ENCODE assay signal across 9 cellular contexts in genomic region chr14:37903561-37904191, GRCh38.
A peak's percentile ranks its signal among the peaks of the same experiment; 100 is the strongest.
DNase-seq lines count a peak whose midpoint lies in the region; ATAC-seq, FAIRE-seq and TF ChIP-seq lines count a peak whose summit lies in the region.
"Had no signal": no experiment of that assay in that cellular context is flagged by ENCODE, and none has a peak within 500 bp of the region (broad histone marks: within the 10 kb centered on the region; RNA-seq: fewer than 3 reads in every experiment).

No MANE protein-coding gene starts in this region.

- H3K4me3 ChIP-seq in HEK293 (ENCODE audit: low read depth, low read length) = no peak overlapping the region
- no peak overlapping the region for H3K4me3 ChIP-seq in right lobe of liver
- no peak overlapping the region for H3K4me3 ChIP-seq in uterus

- POLR2A ChIA-PET in HEK293 (lab: Yijun Ruan, JAX) = no interaction called here

- ATAC-seq in right lobe of liver (peak; percentile 57 to 70 (median 65)), GM21381 (IDR thresholded peaks at IDR 0.05; ENCODE audit: unreplicated experiment) (no peak)

- TF ChIP-seq POLR2A in right lobe of liver (IDR thresholded peaks at IDR 0.05) (no peak), uterus (IDR thresholded peaks at IDR 0.05) (no peak), GM12892 (IDR thresholded peaks at IDR 0.05; ENCODE audit: low read depth, low read length) (no peak)

- no peak for FAIRE-seq in GM12892 (lab: Jason Lieb, UNC)

- H3K36me3 ChIP-seq in HEK293 (ENCODE audit: control insufficient read depth in 2 of 2, insufficient read depth in 1 of 2, low read length in 2 of 2) (no peaks in the 10 kb centered on the region), right lobe of liver (no peaks in the 10 kb centered on the region), uterus (no peaks in the 10 kb centered on the region)

- H3K27me3 ChIP-seq in right lobe of liver (no peaks in the 10 kb centered on the region), uterus (no peaks in the 10 kb centered on the region)

- DNase-seq in DMS 273 (lab: John Stamatoyannopoulos, UW; ENCODE audit: unreplicated experiment) (peak; percentile 87), NCI-H69 (lab: John Stamatoyannopoulos, UW) (peak; percentile 78), right lobe of liver (no peak), uterus (no peak), GM12892 (ENCODE audit: insufficient read length) (no peak)
- DNase-seq in central memory CD4-positive, alpha-beta T cell = peak; percentile 33
- DNase-seq: activated B cell treated with CpG ODN at 0.5 μM for 24 hours had no signal

- H3K4me1 ChIP-seq in HEK293 (ENCODE audit: control insufficient read depth, insufficient read depth, low read length) = peaks cover 2% of the 10 kb centered on the region; the same call in 1 of the 2 replicates
- no peaks in the 10 kb centered on the region for H3K4me1 ChIP-seq in right lobe of liver
- no peaks in the 10 kb centered on the region for H3K4me1 ChIP-seq in uterus

- TF ChIP-seq CTCF in HEK293 (tag by site-specific recombination; IDR thresholded peaks at IDR 0.05) = 0 out of 2 replicates have a peak, but pooled peaks have one; percentile 7
- TF ChIP-seq CTCF in right lobe of liver (IDR thresholded peaks at IDR 0.05) = peak; percentile 55 to 62 (median 60)
- peak in 3 of 4 experiments; percentile 22 to 40 (median 27) for TF ChIP-seq CTCF in uterus (IDR thresholded peaks at IDR 0.05)

- H3K27ac ChIP-seq in HEK293 (ENCODE audit: extremely low read depth, low read depth, low read length) (no peak overlapping the region), right lobe of liver (no peak overlapping the region), uterus (no peak overlapping the region)

- 19% methylated on average over 8 of the region's 8 CpGs for WGBS in right lobe of liver (ENCODE audit: insufficient coverage, low coverage, low lambda C conversion rate, missing lambda C conversion rate)

- CTCF ChIA-PET in HEK293 (lab: Yijun Ruan, JAX) = interaction anchor here (0.6 to 2.4 kb wide), 16 partner anchors 8 to 1475 kb away, joined by 3 to 17 read pairs (median 4); no protein-coding TSS in a partner anchor

- intact Hi-C loops in right lobe of liver (cut with DNase I) (no loop called here), uterus (cut with DNase I; ENCODE audit: low total_unique reads) (no loop called here)

- H3K9me3 ChIP-seq in HEK293 (ENCODE audit: control insufficient read depth, insufficient read depth, low read depth, low read length) (no peaks in the 10 kb centered on the region), right lobe of liver (no peaks in the 10 kb centered on the region), uterus (no peaks in the 10 kb centered on the region)

TF ChIP-seq in HEK293, 187 proteins besides CTCF, POLR2A, EP300 and RAD21:
- TF ChIP-seq ELK4 (IDR thresholded peaks at IDR 0.05; ENCODE audit: borderline replicate concordance, low read depth, low read length) (no peak), ZNF654 (tag by site-specific recombination; IDR thresholded peaks at IDR 0.05; ENCODE audit: low read depth) (peak; percentile 78)

Comparison
In these comparisons a context has a peak if more than half of its experiments do, and no peak if none do; other contexts are left out.
1. DNase-seq: peak in DMS 273 (single experiment), NCI-H69 (single experiment) and central memory CD4-positive, alpha-beta T cell (single experiment); none in right lobe of liver (0 of 3), uterus (0 of 2) and GM12892 (single experiment).
2. CTCF ChIP-seq: peak in every context shown above with its lines; median percentile 60 in right lobe of liver; 27 in uterus; 7 in HEK293.